In genomic region chr17:34235389-34236028, GRCh38 we compare ENCODE assay signal across 9 cellular contexts. TPM values are rescaled to one million over a fixed set of nuclear protein-coding genes. Genes with fewer than 3 reads are reported as not detected.
DNase-seq lines count a peak whose midpoint lies in the region; ATAC-seq and TF ChIP-seq lines count a peak whose summit lies in the region.
"Had no signal": no experiment of that assay in that cellular context is flagged by ENCODE, and none has a peak within 500 bp of the region (broad histone marks: within the 10 kb centered on the region; RNA-seq: fewer than 3 reads in every experiment).

No MANE protein-coding gene starts in this region.

- H3K4me3 Mint-ChIP-seq in GM23338 (no peak overlapping the region), chondrocyte (ENCODE audit: unreplicated experiment) (no peak overlapping the region)

- DNase-seq in GM23338 (ENCODE audit: low spot score) (no peak), cardiac fibroblast (ENCODE audit: low read depth in 2 of 2) (peak; percentile 59 to 70), left kidney (ENCODE audit: low read depth, low spot score) (peak; percentile 30), chondrocyte (ENCODE audit: low spot score) (no peak), NCI-H2227 (lab: John Stamatoyannopoulos, UW; ENCODE audit: unreplicated experiment) (no peak), GDM1 (lab: John Stamatoyannopoulos, UW) (no peak)
- DNase-seq: NCI-H2171 treated with DMSO at 0.1 percent for 48 hours had no signal

- TF ChIP-seq CTCF in GM23338 (conservative IDR thresholded peaks at IDR 0.05; ENCODE audit: low read depth in 2 of 2) (no peak), cardiac fibroblast (IDR thresholded peaks at IDR 0.05; ENCODE audit: low read depth, low read length) (no peak), chondrocyte (IDR thresholded peaks at IDR 0.05) (no peak)

- H3K27ac Mint-ChIP-seq in GM23338 (no peak overlapping the region), chondrocyte (ENCODE audit: unreplicated experiment) (no peak overlapping the region)

- H3K9ac ChIP-seq in skeletal muscle tissue (ENCODE audit: low read depth in 1 of 3, low read length in 3 of 3), result no peak overlapping the region

- H3K27ac ChIP-seq in GM23338 (ENCODE audit: low read depth), result no peak overlapping the region
- H3K27ac ChIP-seq in skeletal muscle tissue (ENCODE audit: low read depth, low read length), result peak overlapping the region; percentile 69

- H3K9me3 ChIP-seq in skeletal muscle tissue (ENCODE audit: control insufficient read depth in 3 of 3, low read length in 3 of 3), result no peaks in the 10 kb centered on the region

- peak; percentile 80 for ATAC-seq in GM23338
- no peak for ATAC-seq in HG02884 (IDR thresholded peaks at IDR 0.05; ENCODE audit: unreplicated experiment)

- H3K4me1 ChIP-seq in GM23338 (ENCODE audit: insufficient read depth) (no peaks in the 10 kb centered on the region; the same call in 1 of the 2 replicates), skeletal muscle tissue (ENCODE audit: control insufficient read depth in 3 of 3, insufficient read depth in 3 of 3, low read length in 3 of 3) (peaks cover 44 to 53% (median 48%) of the 10 kb centered on the region in 3 donors)

- no peak overlapping the region for H3K4me2 ChIP-seq in GM23338

- peaks cover 6% of the 10 kb centered on the region for H3K9me3 Mint-ChIP-seq in GM23338
- H3K9me3 Mint-ChIP-seq in chondrocyte (ENCODE audit: low read depth), result peaks cover 7% of the 10 kb centered on the region

- peaks cover 11% of the 10 kb centered on the region; the same call in 2 of the 3 replicates for H3K4me1 Mint-ChIP-seq in GM23338
- peaks cover 29% of the 10 kb centered on the region for H3K4me1 Mint-ChIP-seq in chondrocyte (ENCODE audit: low read depth)

- H2AFZ ChIP-seq in GM23338, result no peak overlapping the region

- no peaks in the 10 kb centered on the region for H3K79me2 ChIP-seq in GM23338 (replicated peaks; ENCODE audit: insufficient read depth)

- H3K27me3 ChIP-seq in GM23338 (ENCODE audit: insufficient read depth) (no peaks in the 10 kb centered on the region), skeletal muscle tissue (ENCODE audit: control insufficient read depth in 3 of 3, insufficient read depth in 3 of 3, low read length in 3 of 3) (no peaks in the 10 kb centered on the region)

- no peaks in the 10 kb centered on the region for H4K20me1 ChIP-seq in GM23338 (replicated peaks; ENCODE audit: insufficient read depth)

- no peaks in the 10 kb centered on the region for H3F3A ChIP-seq in GM23338 (replicated peaks; ENCODE audit: low read depth)

- H3K4me3 ChIP-seq in GM23338, result no peak overlapping the region
- H3K4me3 ChIP-seq in cardiac fibroblast (replicated peaks in 1 of 2; ENCODE audit: low read depth in 2 of 2, low read length in 2 of 2), result no peak overlapping the region
- H3K4me3 ChIP-seq in skeletal muscle tissue (ENCODE audit: low read length in 3 of 3), result no peak overlapping the region

- 0 out of 2 replicates have a peak, but pooled peaks cover 3% of the 10 kb centered on the region for H3K9me2 ChIP-seq in GM23338 (ENCODE audit: insufficient read depth)

- H3K36me3 Mint-ChIP-seq in GM23338 (ENCODE audit: low read depth) (no peaks in the 10 kb centered on the region), chondrocyte (ENCODE audit: low read depth) (no peaks in the 10 kb centered on the region)

- peaks cover 1% of the 10 kb centered on the region; the same call in 1 of the 2 replicates for H3K36me3 ChIP-seq in GM23338 (ENCODE audit: insufficient read depth)
- H3K36me3 ChIP-seq in skeletal muscle tissue (ENCODE audit: control insufficient read depth in 3 of 3, insufficient read depth in 3 of 3, low read length in 3 of 3), result no peaks in the 10 kb centered on the region

- peaks cover 7% of the 10 kb centered on the region for H3K27me3 Mint-ChIP-seq in GM23338 (ENCODE audit: insufficient read depth, low read depth, poor library complexity)
- H3K27me3 Mint-ChIP-seq in chondrocyte (ENCODE audit: low read depth), result no peaks in the 10 kb centered on the region

TF ChIP-seq in GM23338, 12 proteins besides CTCF, POLR2A, EP300 and RAD21:
- TF ChIP-seq REST (IDR thresholded peaks at IDR 0.05; ENCODE audit: unreplicated experiment), result peak; percentile 26
- no peak for TF ChIP-seq ZNF331 (CRISPR knock-in tag; IDR thresholded peaks at IDR 0.05; ENCODE audit: low read depth)

RNA-seq across cellular contexts. Expression of gene CCL2, which starts 19.6 kb away (rescaled TPM):
- 1.5 and 4.9 TPM in 2 replicates for total RNA-seq in GM23338 (2014; rRNA removed; shearing (Covaris generic))
- 17.5 and 18.5 TPM in 2 replicates for polyA plus RNA-seq in GM23338 (2016; fragmentation: Nextera tagmentation; extraction: Ambion mirVana)
- 20.4 TPM for total RNA-seq in skeletal muscle tissue
- total RNA-seq in chondrocyte, result 15.4 to 42.1 TPM (median 36.6 TPM) in 3 replicates

RNA-seq across cellular contexts. Expression of gene CCL7, which starts 34.5 kb away (rescaled TPM):
- total RNA-seq in GM23338 (2014; rRNA removed; shearing (Covaris generic)), result not detected in 2 replicates
- polyA plus RNA-seq in GM23338 (2016; fragmentation: Nextera tagmentation; extraction: Ambion mirVana), result not detected in 2 replicates
- not detected for total RNA-seq in skeletal muscle tissue
- not detected in 3 replicates for total RNA-seq in chondrocyte

RNA-seq across cellular contexts. Expression of gene CCL11, which starts 50.0 kb away (rescaled TPM):
- not detected in 2 replicates for total RNA-seq in GM23338 (2014; rRNA removed; shearing (Covaris generic))
- polyA plus RNA-seq in GM23338 (2016; fragmentation: Nextera tagmentation; extraction: Ambion mirVana), result not detected in 2 replicates
- total RNA-seq in skeletal muscle tissue (not detected), chondrocyte (not detected in 3 replicates)

Comparison
In these comparisons a context has a peak if more than half of its experiments do, and no peak if none do; other contexts are left out.
1. DNase-seq: peak in cardiac fibroblast (2 of 2) and left kidney (single experiment); none in GM23338 (single experiment), chondrocyte (single experiment), NCI-H2227 (single experiment) and GDM1 (single experiment).